In genomic region chr4:3833326-3833989, GRCh38 we compare ENCODE assay signal across 15 cellular contexts.
"Had no signal": no experiment of that assay in that cellular context is flagged by ENCODE, and none has a peak within 500 bp of the region (broad histone marks: within the 10 kb centered on the region; RNA-seq: fewer than 3 reads in every experiment).

No MANE protein-coding gene starts in this region.

- DNase-seq: activated CD4-positive, alpha-beta T cell treated with anti-CD3 and anti-CD28 coated beads for 4 hours; activated CD8-positive, alpha-beta memory T cell treated with anti-CD3 and anti-CD28 coated beads, Interleukin-2, amount 50 U/mL, for 4 hours; activated CD8-positive, alpha-beta T cell treated with anti-CD3 and anti-CD28 coated beads for 36 hours; activated naive CD4-positive, alpha-beta T cell; activated T-cell treated with anti-CD3 and anti-CD28 coated beads, Interleukin-2, amount 50 U/mL, for 1 hour; central memory CD4-positive, alpha-beta T cell; NCI-H1092; NCI-H1417; NCI-H1930; NCI-H2171; NCI-H226; NCI-H526; NCI-H774 had no signal

- H3K27ac ChIP-seq: breast epithelium had no signal

- H3K4me1 ChIP-seq: breast epithelium had no signal

- H3K36me3 ChIP-seq: breast epithelium had no signal

- H3K4me3 ChIP-seq: breast epithelium had no signal

- ATAC-seq: activated CD4-positive, CD25-positive, alpha-beta regulatory T cell treated with anti-CD3 and anti-CD28 coated beads, Interleukin-2, amount 50 U/mL, for 24 hours; activated CD8-positive, alpha-beta T cell treated with anti-CD3 and anti-CD28 coated beads for 36 hours had no signal
